9 cellular contexts compared by ENCODE assay signal in genomic region chr16:69113216-69113615, GRCh38.
"Had no signal": no experiment of that assay in that cellular context is flagged by ENCODE, and none has a peak within 500 bp of the region (broad histone marks: within the 10 kb centered on the region; RNA-seq: fewer than 3 reads in every experiment).

No MANE protein-coding gene starts in this region.

- FAIRE-seq: endometrium, frontal cortex, keratinocyte, small intestine had no signal

- H3K4me3 ChIP-seq: coronary artery, lung had no signal

- DNase-seq: midbrain had no signal

- H3K27ac ChIP-seq: brain microvascular endothelial cell, coronary artery, VCaP had no signal

- H3K27me3 ChIP-seq: brain microvascular endothelial cell had no signal
